In genomic region chr15:31340047-31340446, GRCh38 we compare ENCODE assay signal across 11 cellular contexts. TPM values are rescaled to one million over a fixed set of nuclear protein-coding genes. Genes with fewer than 3 reads are reported as not detected.
DNase-seq lines count a peak whose midpoint lies in the region; ATAC-seq and TF ChIP-seq lines count a peak whose summit lies in the region.
"Had no signal": no experiment of that assay in that cellular context is flagged by ENCODE, and none has a peak within 500 bp of the region (broad histone marks: within the 10 kb centered on the region; RNA-seq: fewer than 3 reads in every experiment).

No MANE protein-coding gene starts in this region.

- CTCF ChIA-PET in activated B cell treated with CpG ODN at 0.5 μM for 24 hours (lab: Charles Lee) = interaction anchor here (1.0 kb wide), 1 partner anchor 150 kb away, joined by 4 read pairs; no protein-coding TSS in a partner anchor

- H3K23me2 ChIP-seq in H9 (ENCODE audit: insufficient read length, low read depth, low read length, poor library complexity, severe bottlenecking) = no peaks in the 10 kb centered on the region

- no peak for DNase-seq in H9
- no peak for DNase-seq in activated B cell treated with CpG ODN at 0.5 μM for 24 hours
- DNase-seq in immature natural killer cell = no peak
- no peak for DNase-seq in stomach
- DNase-seq in NCI-H1694 treated with DMSO at 0.1 percent for 48 hours (lab: John Stamatoyannopoulos, UW) = no peak
- DNase-seq: activated CD4-positive, CD25-positive, alpha-beta regulatory T cell treated with anti-CD3 and anti-CD28 coated beads, Interleukin-2, amount 50 U/mL, for 72 hours had no signal

- H4K20me1 ChIP-seq in H9 (ENCODE audit: control insufficient read depth, insufficient read depth, insufficient read length) = peaks cover 3% of the 10 kb centered on the region

- no peak for TF ChIP-seq POLR2A in stomach (IDR thresholded peaks at IDR 0.05)

- no peak overlapping the region for H2BK5ac ChIP-seq in H9 (ENCODE audit: insufficient read length, low read length)

- no peak overlapping the region for H4K5ac ChIP-seq in H9 (ENCODE audit: insufficient read length, low read depth, low read length)

- H3K9me3 Mint-ChIP-seq in H9 (no peaks in the 10 kb centered on the region), activated B cell treated with CpG ODN at 0.5 μM for 24 hours (no peaks in the 10 kb centered on the region), immature natural killer cell (no peaks in the 10 kb centered on the region)
- H3K9me3 Mint-ChIP-seq: mesothelial cell of epicardium had no signal

- H3K23ac ChIP-seq in H9 (ENCODE audit: insufficient read length, low read depth, low read length) = no peak overlapping the region

- H2AFZ ChIP-seq in H9 (ENCODE audit: low read length) = no peak overlapping the region

- no peaks in the 10 kb centered on the region for H3K79me1 ChIP-seq in H9 (ENCODE audit: insufficient read depth, low read depth, low read length, poor library complexity, severe bottlenecking)

- no peak overlapping the region; the same call in 1 of the 2 replicates for H3K14ac ChIP-seq in H9 (ENCODE audit: insufficient read depth, low read length)

- H3K4me1 Mint-ChIP-seq in H9 (peaks cover 46 to 51% of the 10 kb centered on the region in 2 experiments), activated B cell treated with CpG ODN at 0.5 μM for 24 hours (peaks cover 100% of the 10 kb centered on the region), immature natural killer cell (peaks cover 100% of the 10 kb centered on the region in 2 donors)

- H4K8ac ChIP-seq in H9 (replicated peaks; ENCODE audit: insufficient read length, low read depth, low read length) = no peak overlapping the region

- H3K56ac ChIP-seq in H9 (ENCODE audit: insufficient read length, low read depth, low read length) = no peak overlapping the region

- peak overlapping the region; percentile 41 for H3K18ac ChIP-seq in H9 (ENCODE audit: insufficient read length, low read depth, low read length)

- intact Hi-C loops in activated B cell treated with CpG ODN at 0.5 μM for 24 hours (cut with micrococcal nuclease) = no loop called here
- intact Hi-C loops in stomach (cut with DNase I; ENCODE audit: low total_unique reads) = no loop called here

- H3K9ac ChIP-seq in H9 (ENCODE audit: extremely low read depth, insufficient read length, low read length) = no peak overlapping the region

- ATAC-seq in activated B cell treated with CpG ODN at 0.5 μM for 24 hours (ENCODE audit: low read depth) (no peak), GM18861 (IDR thresholded peaks at IDR 0.05; ENCODE audit: unreplicated experiment) (no peak), HG02973 (IDR thresholded peaks at IDR 0.05; ENCODE audit: unreplicated experiment) (no peak)
- ATAC-seq: HCT116 had no signal

- no peak overlapping the region for H3K4me2 ChIP-seq in H9 (ENCODE audit: insufficient read depth, insufficient read length, low read length)

- no peak overlapping the region for H2BK15ac ChIP-seq in H9 (ENCODE audit: low read depth, low read length)

- H2BK120ac ChIP-seq in H9 (ENCODE audit: low read depth, low read length, poor library complexity, severe bottlenecking) = no peak overlapping the region

- no peak overlapping the region for H3K4ac ChIP-seq in H9 (ENCODE audit: low read depth, low read length)

- no peaks in the 10 kb centered on the region for H3K4me1 ChIP-seq in H9 (ENCODE audit: insufficient read depth, low read length)
- H3K4me1 ChIP-seq in stomach = peaks cover 83 to 100% (median 100%) of the 10 kb centered on the region in 4 donors

- no peak overlapping the region for H3K4me3 ChIP-seq in stomach

- WGBS in H9 (ENCODE audit: extremely low coverage, insufficient read length, low lambda C conversion rate) = no CpG with 5 or more reads among the region's 5 CpGs
- WGBS in stomach, 5 donors = 62 to 73% (median 73%) methylated on average over 5 of the region's 5 CpGs

- H3K36me3 Mint-ChIP-seq in H9 (ENCODE audit: insufficient read depth in 1 of 3, low read depth in 3 of 3) = no peaks in the 10 kb centered on the region; a peak in 1 of 7 replicates
- H3K36me3 Mint-ChIP-seq in activated B cell treated with CpG ODN at 0.5 μM for 24 hours (ENCODE audit: low read depth) = peaks cover 14% of the 10 kb centered on the region
- H3K36me3 Mint-ChIP-seq in immature natural killer cell = no peaks in the 10 kb centered on the region
- H3K36me3 Mint-ChIP-seq: mesothelial cell of epicardium had no signal

- H3K27me3 Mint-ChIP-seq in H9 (ENCODE audit: low read depth) (no peaks in the 10 kb centered on the region), activated B cell treated with CpG ODN at 0.5 μM for 24 hours (no peaks in the 10 kb centered on the region), immature natural killer cell (ENCODE audit: low read depth in 3 of 3) (peaks cover 11 to 56% (median 21%) of the 10 kb centered on the region in 3 donors)

- H2BK12ac ChIP-seq in H9 (ENCODE audit: insufficient read length, low read depth, low read length) = no peak overlapping the region

- no peak overlapping the region for H3K27ac ChIP-seq in H9 (ENCODE audit: insufficient read length, low read depth, low read length)
- H3K27ac ChIP-seq in stomach = peak overlapping the region in 4 of 5 donors; percentile 5 to 99 (median 80)

- peaks cover 11% of the 10 kb centered on the region; the same call in 1 of the 2 replicates for H3K79me2 ChIP-seq in H9 (ENCODE audit: insufficient read depth, low read length)

- H3T11ph ChIP-seq in H9 (ENCODE audit: low read length) = no peak overlapping the region

- H2AK5ac ChIP-seq in H9 (ENCODE audit: insufficient read length, low read length) = no peak overlapping the region

- POLR2A ChIA-PET in activated B cell treated with CpG ODN at 0.5 μM for 24 hours (lab: Charles Lee) = interaction anchor here (0.7 to 8.4 kb wide), 3 partner anchors 11 to 95 kb away, joined by 3 to 94 read pairs (median 7); partner anchors contain the start of gene KLF13

- H4K91ac ChIP-seq in H9 (ENCODE audit: insufficient read length, low read depth, low read length) = no peak overlapping the region

- H3K4me3 Mint-ChIP-seq in H9 (no peak overlapping the region), activated B cell treated with CpG ODN at 0.5 μM for 24 hours (no peak overlapping the region), immature natural killer cell (peak overlapping the region; percentile 71 to 89 (median 85))
- H3K4me3 Mint-ChIP-seq: mesothelial cell of epicardium had no signal

- no peaks in the 10 kb centered on the region for H3K27me3 ChIP-seq in H9 (ENCODE audit: insufficient read depth, low read length)
- H3K27me3 ChIP-seq in stomach = no peaks in the 10 kb centered on the region
- H3K27me3 ChIP-seq: brain microvascular endothelial cell had no signal

- TF ChIP-seq CTCF in H9 (conservative IDR thresholded peaks at IDR 0.05) = no peak
- TF ChIP-seq CTCF in activated B cell treated with CpG ODN at 0.5 μM for 24 hours (IDR thresholded peaks at IDR 0.05) = no peak
- no peak for TF ChIP-seq CTCF in stomach (IDR thresholded peaks at IDR 0.05)

- H3K27ac Mint-ChIP-seq in H9 (0 out of 7 replicates have a peak overlapping the region, but pooled peaks of 1 of the 3 experiments have one; percentile 31), activated B cell treated with CpG ODN at 0.5 μM for 24 hours (peak overlapping the region; percentile 41), immature natural killer cell (peak overlapping the region; percentile 92 to 99 (median 96))
- H3K27ac Mint-ChIP-seq: mesothelial cell of epicardium had no signal

- H3K36me3 ChIP-seq in stomach = peaks cover 0 to 8% (median 4%) of the 10 kb centered on the region in 4 donors
- H3K36me3 ChIP-seq: brain microvascular endothelial cell had no signal

- H2BK20ac ChIP-seq in H9 (ENCODE audit: low read depth, low read length, poor library complexity, severe bottlenecking) = no peak overlapping the region

- no peak for TF ChIP-seq EP300 in stomach (IDR thresholded peaks at IDR 0.05)

- H3K9me3 ChIP-seq in H9 (ENCODE audit: control insufficient read depth, low read depth, low read length) (no peaks in the 10 kb centered on the region), stomach (no peaks in the 10 kb centered on the region)

RNA-seq across cellular contexts. Expression of gene KLF13, which starts 13.4 kb away (rescaled TPM):
- total RNA-seq in H9 (2021) = 30.6 and 33.4 TPM in 2 replicates
- total RNA-seq in activated B cell treated with CpG ODN at 0.5 μM for 24 hours = 177 and 178 TPM in 2 replicates
- polyA plus RNA-seq in immature natural killer cell = 10 to 100 TPM; 24.7 to 89.9 (median 47.2) TPM
- 10 to 100 TPM in 4 of 5 donors, 1 to 10 TPM in 1; 9.3 to 74.0 (median 38.8) TPM for total RNA-seq in stomach
- polyA plus RNA-seq in stomach = 10 to 100 TPM; 23.0 to 30.7 (median 24.3) TPM

Comparison
In these comparisons a context has a peak if more than half of its experiments do, and no peak if none do; other contexts are left out.
1. H3K4me3 Mint-ChIP-seq: peak in immature natural killer cell (5 of 5); none in H9 (0 of 2) and activated B cell treated with CpG ODN at 0.5 μM for 24 hours (single experiment).